1 cellular context compared by ENCODE assay signal in the genomic region with DNA sequence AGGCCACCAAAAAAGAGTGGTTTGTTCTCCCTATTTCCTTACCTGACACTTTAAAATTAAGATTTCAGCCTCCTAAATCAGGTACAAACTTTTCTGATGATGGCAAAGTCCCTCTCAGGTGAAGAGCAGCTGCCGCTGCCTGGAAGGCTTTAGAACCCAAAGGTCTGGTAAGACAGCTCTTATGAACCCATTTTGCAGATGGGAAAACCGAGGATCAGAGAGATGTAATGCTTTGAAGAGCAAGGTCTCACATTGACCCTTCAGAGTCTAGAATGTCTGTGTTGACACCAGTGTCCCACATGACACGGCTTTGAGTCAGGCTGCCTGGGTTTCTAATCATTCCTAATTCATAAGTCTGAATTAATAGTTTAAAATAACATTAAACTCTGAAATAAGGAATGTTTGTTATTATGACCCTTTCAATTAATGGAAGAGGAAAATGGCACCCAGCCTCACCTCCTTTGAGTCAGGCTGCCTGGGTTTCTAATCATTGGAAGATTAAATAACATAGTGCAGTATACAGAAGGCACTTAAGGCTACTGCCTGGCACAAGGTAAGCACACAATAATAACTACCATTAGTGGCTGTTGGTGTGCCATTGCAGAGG.
TF ChIP-seq lines count a peak whose summit lies in the region.

No MANE protein-coding gene starts in this region.

TF ChIP-seq in HepG2, 621 proteins besides CTCF, POLR2A, EP300 and RAD21 (continues in another document):
- TF ChIP-seq, protein P1, sequence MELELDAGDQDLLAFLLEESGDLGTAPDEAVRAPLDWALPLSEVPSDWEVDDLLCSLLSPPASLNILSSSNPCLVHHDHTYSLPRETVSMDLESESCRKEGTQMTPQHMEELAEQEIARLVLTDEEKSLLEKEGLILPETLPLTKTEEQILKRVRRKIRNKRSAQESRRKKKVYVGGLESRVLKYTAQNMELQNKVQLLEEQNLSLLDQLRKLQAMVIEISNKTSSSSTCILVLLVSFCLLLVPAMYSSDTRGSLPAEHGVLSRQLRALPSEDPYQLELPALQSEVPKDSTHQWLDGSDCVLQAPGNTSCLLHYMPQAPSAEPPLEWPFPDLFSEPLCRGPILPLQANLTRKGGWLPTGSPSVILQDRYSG (CRISPR knock-in tag; IDR thresholded peaks at IDR 0.05): no peak
- TF ChIP-seq ZKSCAN8 (CRISPR knock-in tag; IDR thresholded peaks at IDR 0.05; ENCODE audit: borderline replicate concordance) (no peak), ZBTB10 (CRISPR knock-in tag; IDR thresholded peaks at IDR 0.05; ENCODE audit: borderline replicate concordance) (no peak), FOXK1 (CRISPR knock-in tag; IDR thresholded peaks at IDR 0.05; ENCODE audit: borderline replicate concordance, low read depth) (no peak), USF2 (IDR thresholded peaks at IDR 0.05; ENCODE audit: low read depth, low read length) (no peak), USF2 (CRISPR knock-in tag; IDR thresholded peaks at IDR 0.05; ENCODE audit: borderline replicate concordance) (no peak), MED8 (CRISPR knock-in tag; IDR thresholded peaks at IDR 0.05; ENCODE audit: insufficient replicate concordance) (no peak), ZNF496 (CRISPR knock-in tag; IDR thresholded peaks at IDR 0.05; ENCODE audit: insufficient replicate concordance) (no peak), SMC3 (IDR thresholded peaks at IDR 0.05; ENCODE audit: low read length) (no peak), ZNF34 (CRISPR knock-in tag; IDR thresholded peaks at IDR 0.05; ENCODE audit: borderline replicate concordance) (no peak), TEAD2 (CRISPR knock-in tag; IDR thresholded peaks at IDR 0.05) (no peak), PPARG (CRISPR knock-in tag; conservative IDR thresholded peaks at IDR 0.05) (no peak), FOXA3 (CRISPR knock-in tag; IDR thresholded peaks at IDR 0.05) (no peak), ADNP (CRISPR knock-in tag; IDR thresholded peaks at IDR 0.05) (peak; percentile 97), ZNF333 (CRISPR knock-in tag; IDR thresholded peaks at IDR 0.05; ENCODE audit: borderline replicate concordance) (no peak), NFIB (CRISPR knock-in tag; IDR thresholded peaks at IDR 0.05; ENCODE audit: borderline replicate concordance) (no peak), ELF4 (CRISPR knock-in tag; IDR thresholded peaks at IDR 0.05; ENCODE audit: borderline replicate concordance) (no peak), JUNB (CRISPR knock-in tag; IDR thresholded peaks at IDR 0.05; ENCODE audit: borderline replicate concordance) (no peak), ZNF207 (IDR thresholded peaks at IDR 0.05; ENCODE audit: borderline replicate concordance) (no peak), PHF20 (CRISPR knock-in tag; IDR thresholded peaks at IDR 0.05) (no peak), ZNF749 (CRISPR knock-in tag; IDR thresholded peaks at IDR 0.05; ENCODE audit: borderline replicate concordance) (no peak), ZNF224 (CRISPR knock-in tag; IDR thresholded peaks at IDR 0.05) (no peak), ZNF790 (CRISPR knock-in tag; IDR thresholded peaks at IDR 0.05; ENCODE audit: borderline replicate concordance) (no peak), ZNF580 (CRISPR knock-in tag; IDR thresholded peaks at IDR 0.05; ENCODE audit: borderline replicate concordance, low read depth) (no peak), ZMYM3 (CRISPR knock-in tag; IDR thresholded peaks at IDR 0.05) (peak; percentile 95), GABPB1 (CRISPR knock-in tag; IDR thresholded peaks at IDR 0.05) (no peak), GATAD1 (CRISPR knock-in tag; IDR thresholded peaks at IDR 0.05) (no peak), RXRB (CRISPR knock-in tag; IDR thresholded peaks at IDR 0.05; ENCODE audit: borderline replicate concordance) (no peak), ONECUT2 (CRISPR knock-in tag; IDR thresholded peaks at IDR 0.05) (no peak), ZNF558 (CRISPR knock-in tag; IDR thresholded peaks at IDR 0.05; ENCODE audit: borderline replicate concordance) (no peak), TAF1 (CRISPR knock-in tag; IDR thresholded peaks at IDR 0.05) (no peak), SRSF1 (optimal IDR thresholded peaks at IDR 0.05; ENCODE audit: low read depth, low read length) (no peak), ZNF691 (CRISPR knock-in tag; IDR thresholded peaks at IDR 0.05; ENCODE audit: borderline replicate concordance, low read depth) (no peak), ZNF354B (CRISPR knock-in tag; IDR thresholded peaks at IDR 0.05) (no peak), CENPX (CRISPR knock-in tag; IDR thresholded peaks at IDR 0.05) (no peak), ZNF629 (CRISPR knock-in tag; conservative IDR thresholded peaks at IDR 0.05) (peak; percentile 100), DMAP1 (CRISPR knock-in tag; IDR thresholded peaks at IDR 0.05) (no peak), ZKSCAN5 (CRISPR knock-in tag; IDR thresholded peaks at IDR 0.05) (no peak)
- TF ChIP-seq, protein P2, sequence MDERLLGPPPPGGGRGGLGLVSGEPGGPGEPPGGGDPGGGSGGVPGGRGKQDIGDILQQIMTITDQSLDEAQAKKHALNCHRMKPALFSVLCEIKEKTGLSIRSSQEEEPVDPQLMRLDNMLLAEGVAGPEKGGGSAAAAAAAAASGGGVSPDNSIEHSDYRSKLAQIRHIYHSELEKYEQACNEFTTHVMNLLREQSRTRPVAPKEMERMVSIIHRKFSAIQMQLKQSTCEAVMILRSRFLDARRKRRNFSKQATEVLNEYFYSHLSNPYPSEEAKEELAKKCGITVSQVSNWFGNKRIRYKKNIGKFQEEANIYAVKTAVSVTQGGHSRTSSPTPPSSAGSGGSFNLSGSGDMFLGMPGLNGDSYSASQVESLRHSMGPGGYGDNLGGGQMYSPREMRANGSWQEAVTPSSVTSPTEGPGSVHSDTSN (CRISPR knock-in tag; IDR thresholded peaks at IDR 0.05): no peak
- TF ChIP-seq, protein P3, sequence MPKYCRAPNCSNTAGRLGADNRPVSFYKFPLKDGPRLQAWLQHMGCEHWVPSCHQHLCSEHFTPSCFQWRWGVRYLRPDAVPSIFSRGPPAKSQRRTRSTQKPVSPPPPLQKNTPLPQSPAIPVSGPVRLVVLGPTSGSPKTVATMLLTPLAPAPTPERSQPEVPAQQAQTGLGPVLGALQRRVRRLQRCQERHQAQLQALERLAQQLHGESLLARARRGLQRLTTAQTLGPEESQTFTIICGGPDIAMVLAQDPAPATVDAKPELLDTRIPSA (CRISPR knock-in tag; IDR thresholded peaks at IDR 0.05; ENCODE audit: borderline replicate concordance): no peak
- TF ChIP-seq, protein P4, sequence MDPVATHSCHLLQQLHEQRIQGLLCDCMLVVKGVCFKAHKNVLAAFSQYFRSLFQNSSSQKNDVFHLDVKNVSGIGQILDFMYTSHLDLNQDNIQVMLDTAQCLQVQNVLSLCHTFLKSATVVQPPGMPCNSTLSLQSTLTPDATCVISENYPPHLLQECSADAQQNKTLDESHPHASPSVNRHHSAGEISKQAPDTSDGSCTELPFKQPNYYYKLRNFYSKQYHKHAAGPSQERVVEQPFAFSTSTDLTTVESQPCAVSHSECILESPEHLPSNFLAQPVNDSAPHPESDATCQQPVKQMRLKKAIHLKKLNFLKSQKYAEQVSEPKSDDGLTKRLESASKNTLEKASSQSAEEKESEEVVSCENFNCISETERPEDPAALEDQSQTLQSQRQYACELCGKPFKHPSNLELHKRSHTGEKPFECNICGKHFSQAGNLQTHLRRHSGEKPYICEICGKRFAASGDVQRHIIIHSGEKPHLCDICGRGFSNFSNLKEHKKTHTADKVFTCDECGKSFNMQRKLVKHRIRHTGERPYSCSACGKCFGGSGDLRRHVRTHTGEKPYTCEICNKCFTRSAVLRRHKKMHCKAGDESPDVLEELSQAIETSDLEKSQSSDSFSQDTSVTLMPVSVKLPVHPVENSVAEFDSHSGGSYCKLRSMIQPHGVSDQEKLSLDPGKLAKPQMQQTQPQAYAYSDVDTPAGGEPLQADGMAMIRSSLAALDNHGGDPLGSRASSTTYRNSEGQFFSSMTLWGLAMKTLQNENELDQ (CRISPR knock-in tag; IDR thresholded peaks at IDR 0.05; ENCODE audit: borderline replicate concordance): no peak
- TF ChIP-seq, protein P5, sequence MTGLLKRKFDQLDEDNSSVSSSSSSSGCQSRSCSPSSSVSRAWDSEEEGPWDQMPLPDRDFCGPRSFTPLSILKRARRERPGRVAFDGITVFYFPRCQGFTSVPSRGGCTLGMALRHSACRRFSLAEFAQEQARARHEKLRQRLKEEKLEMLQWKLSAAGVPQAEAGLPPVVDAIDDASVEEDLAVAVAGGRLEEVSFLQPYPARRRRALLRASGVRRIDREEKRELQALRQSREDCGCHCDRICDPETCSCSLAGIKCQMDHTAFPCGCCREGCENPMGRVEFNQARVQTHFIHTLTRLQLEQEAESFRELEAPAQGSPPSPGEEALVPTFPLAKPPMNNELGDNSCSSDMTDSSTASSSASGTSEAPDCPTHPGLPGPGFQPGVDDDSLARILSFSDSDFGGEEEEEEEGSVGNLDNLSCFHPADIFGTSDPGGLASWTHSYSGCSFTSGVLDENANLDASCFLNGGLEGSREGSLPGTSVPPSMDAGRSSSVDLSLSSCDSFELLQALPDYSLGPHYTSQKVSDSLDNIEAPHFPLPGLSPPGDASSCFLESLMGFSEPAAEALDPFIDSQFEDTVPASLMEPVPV (CRISPR knock-in tag; IDR thresholded peaks at IDR 0.05): no peak
- TF ChIP-seq, protein P6, sequence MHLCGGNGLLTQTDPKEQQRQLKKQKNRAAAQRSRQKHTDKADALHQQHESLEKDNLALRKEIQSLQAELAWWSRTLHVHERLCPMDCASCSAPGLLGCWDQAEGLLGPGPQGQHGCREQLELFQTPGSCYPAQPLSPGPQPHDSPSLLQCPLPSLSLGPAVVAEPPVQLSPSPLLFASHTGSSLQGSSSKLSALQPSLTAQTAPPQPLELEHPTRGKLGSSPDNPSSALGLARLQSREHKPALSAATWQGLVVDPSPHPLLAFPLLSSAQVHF (CRISPR knock-in tag; IDR thresholded peaks at IDR 0.05): no peak
